In genomic region chr16:89911375-89911774, GRCh38 we compare ENCODE assay signal across 24 cellular contexts.
"Had no signal": no experiment of that assay in that cellular context is flagged by ENCODE, and none has a peak within 500 bp of the region (broad histone marks: within the 10 kb centered on the region; RNA-seq: fewer than 3 reads in every experiment).

No MANE protein-coding gene starts in this region.

- H3K4me3 ChIP-seq: coronary artery, lung, psoas muscle, right lobe of liver, spleen, stomach, thoracic aorta, transverse colon had no signal

- H3K27me3 ChIP-seq: foreskin keratinocyte, right lobe of liver, spleen, stomach, transverse colon had no signal

- H3K27ac ChIP-seq: coronary artery, foreskin keratinocyte, psoas muscle, right lobe of liver, thoracic aorta, transverse colon had no signal

- H3K4me1 ChIP-seq: foreskin keratinocyte, right lobe of liver had no signal

- H3K27me3 Mint-ChIP-seq: natural killer cell treated with Interleukin-12 subunit alpha and Interleukin-12 subunit beta and Interleukin-15 and Interleukin-18, amount 100 ng/mL, for 72 hours had no signal

- FAIRE-seq: endothelial cell of umbilical vein had no signal

- H3K9me3 ChIP-seq: psoas muscle, right lobe of liver, spleen, stomach, thoracic aorta, transverse colon had no signal

- H3K36me3 Mint-ChIP-seq: natural killer cell treated with Interleukin-12 subunit alpha and Interleukin-12 subunit beta and Interleukin-15 and Interleukin-18, amount 100 ng/mL, for 72 hours had no signal

- ATAC-seq: natural killer cell treated with Interleukin-12 subunit alpha and Interleukin-12 subunit beta and Interleukin-15 and Interleukin-18, amount 100 ng/mL, for 72 hours had no signal

- H3K4me3 Mint-ChIP-seq: endodermal cell; natural killer cell treated with Interleukin-12 subunit alpha and Interleukin-12 subunit beta and Interleukin-15 and Interleukin-18, amount 100 ng/mL, for 72 hours had no signal

- H3K9me3 Mint-ChIP-seq: natural killer cell treated with Interleukin-12 subunit alpha and Interleukin-12 subunit beta and Interleukin-15 and Interleukin-18, amount 100 ng/mL, for 72 hours had no signal

- DNase-seq: effector CD4-positive, alpha-beta T cell; endodermal cell; erythroblast; foreskin keratinocyte; left colon; left ventricle myocardium superior; mesenchymal stem cell; midbrain; retina; spleen; stimulated activated CD4-positive, alpha-beta T cell treated with anti-CD3 and anti-CD28 coated beads, Interleukin-15, amount 100 ng/mL, for 24 hours; stimulated activated CD4-positive, alpha-beta T cell treated with anti-CD3 and anti-CD28 coated beads, Interleukin-1b, Interleukin-23, amount 100 ng/mL, for 48 hours; stimulated activated CD4-positive, alpha-beta T cell treated with anti-CD3 and anti-CD28 coated beads, Interleukin-4, amount 100 ng/mL, for 24 hours; stimulated activated naive CD4-positive, alpha-beta T cell; stomach; substantia nigra; transverse colon had no signal

- H3K27ac Mint-ChIP-seq: endodermal cell; natural killer cell treated with Interleukin-12 subunit alpha and Interleukin-12 subunit beta and Interleukin-15 and Interleukin-18, amount 100 ng/mL, for 72 hours had no signal
